1 cellular context compared by ENCODE assay signal in the genomic region with DNA sequence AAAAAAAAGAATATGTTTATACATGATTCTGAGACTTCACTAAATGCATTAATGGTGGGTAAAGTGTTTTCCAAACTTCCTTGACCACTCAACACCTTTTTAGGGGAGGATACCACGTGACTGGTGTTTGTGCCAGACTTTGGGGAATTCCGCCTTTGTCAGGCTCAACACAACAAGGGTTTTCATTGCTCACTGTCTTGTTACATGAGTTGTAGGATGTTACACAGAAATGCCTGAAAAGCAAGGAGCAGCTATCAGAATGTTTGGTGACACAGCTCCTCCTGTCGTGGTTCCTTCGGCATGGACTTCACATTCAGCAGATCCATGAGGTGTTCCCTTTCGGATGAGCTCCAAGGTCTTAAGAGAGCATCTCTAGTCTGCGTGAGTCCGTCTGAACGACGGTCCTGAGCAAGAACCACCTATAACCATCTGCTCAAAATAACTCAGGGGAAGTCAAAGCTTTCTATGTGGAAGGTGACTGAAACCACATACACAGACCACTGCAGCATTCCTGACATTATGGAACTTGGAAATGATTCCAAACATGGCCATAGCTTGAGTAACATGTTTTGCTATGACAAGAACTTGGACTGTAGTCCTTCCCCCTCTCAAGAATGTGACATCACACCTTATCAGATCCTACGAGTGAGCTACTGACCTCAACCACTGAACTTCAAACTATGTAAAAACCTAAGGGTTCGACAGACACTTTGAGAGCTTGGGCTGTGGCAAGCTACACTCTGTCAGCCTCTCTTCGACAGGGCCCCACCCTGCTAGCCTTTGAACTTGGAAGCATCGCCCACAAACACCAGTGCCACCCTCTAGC.
A peak's percentile ranks its signal among the peaks of the same experiment; 100 is the strongest.
TF ChIP-seq lines count a peak whose summit lies in the region.

No MANE protein-coding gene starts in this region.

TF ChIP-seq in HepG2, 621 proteins besides CTCF, POLR2A, EP300 and RAD21:
- TF ChIP-seq CREB1 (IDR thresholded peaks at IDR 0.05) = peak; percentile 55
- TF ChIP-seq CREB1 (CRISPR knock-in tag; IDR thresholded peaks at IDR 0.05) = no peak
- TF ChIP-seq, protein P1, sequence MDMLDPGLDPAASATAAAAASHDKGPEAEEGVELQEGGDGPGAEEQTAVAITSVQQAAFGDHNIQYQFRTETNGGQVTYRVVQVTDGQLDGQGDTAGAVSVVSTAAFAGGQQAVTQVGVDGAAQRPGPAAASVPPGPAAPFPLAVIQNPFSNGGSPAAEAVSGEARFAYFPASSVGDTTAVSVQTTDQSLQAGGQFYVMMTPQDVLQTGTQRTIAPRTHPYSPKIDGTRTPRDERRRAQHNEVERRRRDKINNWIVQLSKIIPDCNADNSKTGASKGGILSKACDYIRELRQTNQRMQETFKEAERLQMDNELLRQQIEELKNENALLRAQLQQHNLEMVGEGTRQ (IDR thresholded peaks at IDR 0.05; ENCODE audit: low read depth, low read length) = peak; percentile 23; the same call in 1 of the 2 replicates
- TF ChIP-seq, protein P1 (CRISPR knock-in tag; IDR thresholded peaks at IDR 0.05; ENCODE audit: borderline replicate concordance) = no peak
- TF ChIP-seq, protein P2, sequence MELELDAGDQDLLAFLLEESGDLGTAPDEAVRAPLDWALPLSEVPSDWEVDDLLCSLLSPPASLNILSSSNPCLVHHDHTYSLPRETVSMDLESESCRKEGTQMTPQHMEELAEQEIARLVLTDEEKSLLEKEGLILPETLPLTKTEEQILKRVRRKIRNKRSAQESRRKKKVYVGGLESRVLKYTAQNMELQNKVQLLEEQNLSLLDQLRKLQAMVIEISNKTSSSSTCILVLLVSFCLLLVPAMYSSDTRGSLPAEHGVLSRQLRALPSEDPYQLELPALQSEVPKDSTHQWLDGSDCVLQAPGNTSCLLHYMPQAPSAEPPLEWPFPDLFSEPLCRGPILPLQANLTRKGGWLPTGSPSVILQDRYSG (CRISPR knock-in tag; IDR thresholded peaks at IDR 0.05) = no peak
- TF ChIP-seq RAD51 (IDR thresholded peaks at IDR 0.05; ENCODE audit: borderline replicate concordance) = peak; percentile 66; the same call in 1 of the 2 replicates
